15 cellular contexts compared by ENCODE assay signal in genomic region chr5:50766462-50766861, GRCh38.
"Had no signal": no experiment of that assay in that cellular context is flagged by ENCODE, and none has a peak within 500 bp of the region (broad histone marks: within the 10 kb centered on the region; RNA-seq: fewer than 3 reads in every experiment).

No MANE protein-coding gene starts in this region.

- H3K27me3 ChIP-seq: upper lobe of left lung had no signal

- H3K27ac ChIP-seq: epithelial cell of prostate, lower lobe of right lung, thoracic aorta, upper lobe of left lung had no signal

- DNase-seq: activated CD4-positive, alpha-beta T cell treated with anti-CD3 and anti-CD28 coated beads, Interleukin-2, amount 50 U/mL, for 4 hours; activated CD8-positive, alpha-beta memory T cell treated with anti-CD3 and anti-CD28 coated beads, Interleukin-2, amount 10 ng/mL, durations not matched to agents 7 days and 5 days; activated effector memory CD4-positive, alpha-beta T cell treated with anti-CD3 and anti-CD28 coated beads, Interleukin-2, amount 50 U/mL, for 16 hours; activated naive CD4-positive, alpha-beta T cell treated with anti-CD3 and anti-CD28 coated beads, Interleukin-2, amount 50 U/mL, for 16 hours; glutamatergic neuron; hypothalamus; lower lobe of right lung; nucleus accumbens; retina; upper lobe of left lung had no signal

- H3K4me3 Mint-ChIP-seq: activated CD8-positive, alpha-beta memory T cell treated with anti-CD3 and anti-CD28 coated beads, Interleukin-2, amount 10 ng/mL, durations not matched to agents 7 days and 5 days; dendritic cell treated with granulocyte-macrophage colony-stimulating factor and Interleukin-4, amounts not matched to agents 40 ng/mL and 50 ng/mL, for 4 days; nephron; T-helper 1 cell treated with Interleukin-12 subunit alpha and Interleukin-12 subunit beta and Interleukin-4 antibody, amounts not matched to agents 30 μg/mL and 1 μg/mL, for 36 hours had no signal

- H3K4me3 ChIP-seq: lower lobe of right lung, thoracic aorta, upper lobe of left lung had no signal

- H3K4me1 ChIP-seq: lower lobe of right lung, upper lobe of left lung had no signal

- H3K9me3 ChIP-seq: lower lobe of right lung, thoracic aorta, upper lobe of left lung had no signal

- ATAC-seq: activated CD8-positive, alpha-beta memory T cell treated with anti-CD3 and anti-CD28 coated beads, Interleukin-2, amount 10 ng/mL, durations not matched to agents 7 days and 5 days; lower lobe of right lung had no signal

- H3K27me3 Mint-ChIP-seq: activated CD8-positive, alpha-beta memory T cell treated with anti-CD3 and anti-CD28 coated beads, Interleukin-2, amount 10 ng/mL, durations not matched to agents 7 days and 5 days; dendritic cell treated with granulocyte-macrophage colony-stimulating factor and Interleukin-4, amounts not matched to agents 40 ng/mL and 50 ng/mL, for 4 days had no signal

- H3K36me3 ChIP-seq: thoracic aorta had no signal

- H3K9me3 Mint-ChIP-seq: dendritic cell treated with granulocyte-macrophage colony-stimulating factor and Interleukin-4, amounts not matched to agents 40 ng/mL and 50 ng/mL, for 4 days; nephron; T-helper 1 cell treated with Interleukin-12 subunit alpha and Interleukin-12 subunit beta and Interleukin-4 antibody, amounts not matched to agents 30 μg/mL and 1 μg/mL, for 36 hours had no signal

- H3K27ac Mint-ChIP-seq: activated CD8-positive, alpha-beta memory T cell treated with anti-CD3 and anti-CD28 coated beads, Interleukin-2, amount 10 ng/mL, durations not matched to agents 7 days and 5 days; dendritic cell treated with granulocyte-macrophage colony-stimulating factor and Interleukin-4, amounts not matched to agents 40 ng/mL and 50 ng/mL, for 4 days; nephron; T-helper 1 cell treated with Interleukin-12 subunit alpha and Interleukin-12 subunit beta and Interleukin-4 antibody, amounts not matched to agents 30 μg/mL and 1 μg/mL, for 36 hours had no signal
